Comparison of ENCODE assay signal across 12 cellular contexts in the genomic region with DNA sequence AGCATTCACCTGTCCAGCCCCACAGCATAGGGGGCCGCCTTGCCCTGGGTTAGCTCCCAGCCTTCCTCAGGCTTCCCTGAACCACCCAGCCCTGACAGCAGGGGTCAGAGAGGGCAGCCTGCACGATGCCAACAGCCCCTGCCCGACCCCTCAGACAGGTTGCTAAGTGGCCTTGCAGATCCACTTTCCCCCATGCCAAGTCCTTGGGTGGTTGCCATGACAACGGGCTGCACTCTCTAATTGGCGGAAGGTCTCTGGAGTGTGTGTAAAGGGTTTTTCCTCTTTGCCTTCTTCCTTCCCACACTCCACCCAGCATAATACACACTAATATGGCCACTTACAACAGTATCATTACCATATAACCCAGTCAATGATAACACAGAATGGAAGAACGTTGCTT.
DNase-seq lines count a peak whose midpoint lies in the region; ATAC-seq and TF ChIP-seq lines count a peak whose summit lies in the region.
"Had no signal": no experiment of that assay in that cellular context is flagged by ENCODE, and none has a peak within 500 bp of the region (broad histone marks: within the 10 kb centered on the region; RNA-seq: fewer than 3 reads in every experiment).

No MANE protein-coding gene starts in this region.

- CTCF ChIA-PET in A673 (lab: Charles Lee), result no interaction called here

- DNase-seq in A673 (ENCODE audit: low spot score), result peak; percentile 57
- DNase-seq in KBM-7, result peak; percentile 15
- DNase-seq in NCI-H2196 treated with DMSO at 0.1 percent for 48 hours (lab: John Stamatoyannopoulos, UW; ENCODE audit: unreplicated experiment), result peak; percentile 72
- peak; percentile 79 for DNase-seq in cerebellum (ENCODE audit: low spot score)
- DNase-seq in mucosa of gallbladder (ENCODE audit: low spot score), result no peak
- no peak for DNase-seq in SW 1271 (lab: John Stamatoyannopoulos, UW)
- DNase-seq in CD14-positive monocyte (ENCODE audit: low spot score), result no peak
- DNase-seq: activated CD4-positive, alpha-beta T cell treated with anti-CD3 and anti-CD28 coated beads, Interleukin-2, amount 10 ng/mL, durations not matched to agents 24 days and 14 days; Kasumi-1; mesenchymal stem cell; stimulated activated CD8-positive, alpha-beta memory T cell treated with anti-CD3 and anti-CD28 coated beads, Interleukin-4, amount 100 ng/mL, for 48 hours had no signal

- intact Hi-C loops in A673 (cut with micrococcal nuclease; ENCODE audit: unreplicated experiment), result no loop called here
- intact Hi-C loops in CD14-positive monocyte (cut with micrococcal nuclease), result no loop called here

- H3K4me3 Mint-ChIP-seq in CD14-positive monocyte, result peak overlapping the region in 1 of 2 donors; percentile 28
- H3K4me3 Mint-ChIP-seq: activated CD4-positive, alpha-beta T cell treated with anti-CD3 and anti-CD28 coated beads, Interleukin-2, amount 10 ng/mL, durations not matched to agents 24 days and 14 days had no signal

- POLR2A ChIA-PET in A673 (lab: Charles Lee; ENCODE audit: low non-redundant PET), result no interaction called here

- H3K27ac ChIP-seq in A673 (ENCODE audit: low read depth, low read length, poor library complexity, severe bottlenecking), result no peak overlapping the region

- in situ Hi-C loops in KBM-7 (cut with MboI; ENCODE audit: low pct_unique_long_range_greater_than_20kb, low sequenced_read_pairs), result no loop called here

- BruUV-seq in A673 (replicated peaks; lab: Mats Ljungman, UMichigan), result no TSS peak

- H3K27ac Mint-ChIP-seq in CD14-positive monocyte, result no peak overlapping the region
- H3K27ac Mint-ChIP-seq: activated CD4-positive, alpha-beta T cell treated with anti-CD3 and anti-CD28 coated beads, Interleukin-2, amount 10 ng/mL, durations not matched to agents 24 days and 14 days had no signal

- H3K27me3 Mint-ChIP-seq in CD14-positive monocyte (ENCODE audit: low read depth in 3 of 3), result peaks cover 24 to 38% (median 29%) of the 10 kb centered on the region in 3 donors

- H3K36me3 Mint-ChIP-seq in CD14-positive monocyte, result no peaks in the 10 kb centered on the region

- TF ChIP-seq CTCF in A673 (conservative IDR thresholded peaks at IDR 0.05; ENCODE audit: low read depth, low read length) (no peak), CD14-positive monocyte (IDR thresholded peaks at IDR 0.05) (no peak)

- H3K9me3 ChIP-seq in A673 (ENCODE audit: low read depth, low read length, poor library complexity, severe bottlenecking), result no peaks in the 10 kb centered on the region

- no peaks in the 10 kb centered on the region for H3K4me1 ChIP-seq in A673 (ENCODE audit: insufficient read depth, low read length, poor library complexity, severe bottlenecking)

- H3K9me3 Mint-ChIP-seq in CD14-positive monocyte, result peaks cover 0 to 3% (median 0%) of the 10 kb centered on the region in 7 donors
- H3K9me3 Mint-ChIP-seq: activated CD4-positive, alpha-beta T cell treated with anti-CD3 and anti-CD28 coated beads, Interleukin-2, amount 10 ng/mL, durations not matched to agents 24 days and 14 days had no signal

- H3K27me3 ChIP-seq in A673 (replicated peaks; ENCODE audit: insufficient read depth, low read depth, low read length, poor library complexity), result no peaks in the 10 kb centered on the region

- no peak overlapping the region for H3K4me3 ChIP-seq in A673 (ENCODE audit: low read depth, low read length, poor library complexity, severe bottlenecking)

- H3K4me1 Mint-ChIP-seq in CD14-positive monocyte, result peaks cover 6% of the 10 kb centered on the region

- no peaks in the 10 kb centered on the region for H3K36me3 ChIP-seq in A673 (ENCODE audit: insufficient read depth, low read length, poor library complexity, severe bottlenecking)

- ATAC-seq in GM21529 (IDR thresholded peaks at IDR 0.05; ENCODE audit: unreplicated experiment), result no peak

Comparison
In these comparisons a context has a peak if more than half of its experiments do, and no peak if none do; other contexts are left out.
1. DNase-seq: peak in A673 (single experiment), KBM-7 (single experiment), NCI-H2196 treated with DMSO at 0.1 percent for 48 hours (single experiment) and cerebellum (single experiment); none in mucosa of gallbladder (single experiment), SW 1271 (0 of 2) and CD14-positive monocyte (single experiment).